ENCODE assay signal across 8 cellular contexts in genomic region chr20:41138217-41138526, GRCh38. TPM values are rescaled to one million over a fixed set of nuclear protein-coding genes. Genes with fewer than 3 reads are reported as not detected.
A peak's percentile ranks its signal among the peaks of the same experiment; 100 is the strongest.
DNase-seq lines count a peak whose midpoint lies in the region; ATAC-seq, FAIRE-seq and TF ChIP-seq lines count a peak whose summit lies in the region.

No MANE protein-coding gene starts in this region.

- H3K4me1 ChIP-seq in HCT116 (ENCODE audit: control insufficient read depth in 1 of 2, insufficient read depth in 2 of 2, low read length in 2 of 2) (peaks cover 9 to 20% of the 10 kb centered on the region in 2 experiments; a peak in 3 of 4 replicates), small intestine (ENCODE audit: control insufficient read depth in 2 of 2, insufficient read depth in 1 of 2, low read depth in 1 of 2, low read length in 1 of 2) (peaks cover 13 to 18% of the 10 kb centered on the region in 2 donors)

- intact Hi-C loops in HCT116 (cut with micrococcal nuclease) = no loop called here

- TF ChIP-seq CTCF in HCT116 (IDR thresholded peaks at IDR 0.05 in 2 of 3, conservative IDR thresholded peaks at IDR 0.05 in 1 of 3; ENCODE audit: borderline replicate concordance in 1 of 3, insufficient read depth in 1 of 3, low read depth in 2 of 3, low read length in 2 of 3) (no peak), WI38 (IDR thresholded peaks at IDR 0.05; ENCODE audit: low read depth, low read length) (no peak), glutamatergic neuron (IDR thresholded peaks at IDR 0.05; ENCODE audit: partially characterized antibody, unreplicated experiment) (no peak)

- H2AFZ ChIP-seq in HCT116 (ENCODE audit: low read depth, low read length, poor library complexity, severe bottlenecking) = no peak overlapping the region

- RAD21 ChIA-PET in HCT116 (lab: Charles Lee; ENCODE audit: low non-redundant PET in 1 of 2, low total read pairs in 2 of 2, uncharacterized antibody in 2 of 2, unreplicated experiment in 2 of 2) = interaction anchor here in 1 of 2 experiments (0.7 kb wide), 1 partner anchor 141 kb away, joined by 3 read pairs; no protein-coding TSS in a partner anchor

- H3K27ac Mint-ChIP-seq in glutamatergic neuron (ENCODE audit: unreplicated experiment) = peak overlapping the region; percentile 96

- BruUV-seq in HCT116 (replicated peaks; lab: Mats Ljungman, UMichigan) = no TSS peak

- peak overlapping the region; percentile 84 for H3K9ac ChIP-seq in HCT116 (ENCODE audit: low read length)

- POLR2A ChIA-PET in HCT116 (lab: Charles Lee) = no interaction called here

- H3K9me3 Mint-ChIP-seq in glutamatergic neuron (ENCODE audit: unreplicated experiment) = peaks cover 17% of the 10 kb centered on the region

- H3K79me2 ChIP-seq in HCT116 (ENCODE audit: insufficient read depth, low read length) = peaks cover 44% of the 10 kb centered on the region

- 0 to 4% (median 3%) methylated on average over 4 of the region's 4 CpGs for WGBS in small intestine, 3 donors

- H3K27me3 Mint-ChIP-seq in glutamatergic neuron (ENCODE audit: unreplicated experiment) = peaks cover 19% of the 10 kb centered on the region

- no peaks in the 10 kb centered on the region for H3K36me3 Mint-ChIP-seq in glutamatergic neuron (ENCODE audit: unreplicated experiment)

- CTCF ChIA-PET in HCT116 (lab: Charles Lee) = interaction anchor here (0.7 kb wide), 1 partner anchor 132 kb away, joined by 3 read pairs; no protein-coding TSS in a partner anchor

- peaks cover 51% of the 10 kb centered on the region for H3K4me1 Mint-ChIP-seq in glutamatergic neuron (ENCODE audit: low read depth, unreplicated experiment)

- H3K9me3 ChIP-seq in HCT116 (ENCODE audit: control insufficient read depth in 1 of 2, insufficient read depth in 1 of 2, low read depth in 1 of 2, low read length in 2 of 2) = no peaks in the 10 kb centered on the region
- H3K9me3 ChIP-seq in small intestine (ENCODE audit: control insufficient read depth, low read depth) = no peaks in the 10 kb centered on the region

- no peak for TF ChIP-seq POLR2A in HCT116 (IDR thresholded peaks at IDR 0.05; ENCODE audit: borderline replicate concordance, extremely low read depth, insufficient read depth, insufficient read length)

- no peak for TF ChIP-seq RAD21 in HCT116 (IDR thresholded peaks at IDR 0.05; ENCODE audit: low read depth)

- no peaks in the 10 kb centered on the region for H4K20me1 ChIP-seq in HCT116 (ENCODE audit: insufficient read depth)

- H3K27ac ChIP-seq in HCT116 (ENCODE audit: low read depth, low read length) (peak overlapping the region; percentile 85; the same call in 1 of the 2 replicates), small intestine (ENCODE audit: low read depth in 1 of 2, low read length in 1 of 2) (peak overlapping the region; percentile 93 to 96)

- peak overlapping the region; percentile 97 for H3K4me2 ChIP-seq in HCT116 (ENCODE audit: low read length)

- H3K36me3 ChIP-seq in HCT116 (ENCODE audit: control insufficient read depth in 1 of 2, insufficient read depth in 2 of 2, low read length in 2 of 2) (peaks cover 0 to 5% of the 10 kb centered on the region in 2 experiments; a peak in 1 of 4 replicates), small intestine (ENCODE audit: control insufficient read depth in 2 of 2, insufficient read depth in 2 of 2, low read length in 2 of 2) (no peaks in the 10 kb centered on the region)

- H3K4me3 ChIP-seq in HCT116 (replicated peaks in 1 of 2; ENCODE audit: low read depth in 1 of 2, low read length in 2 of 2) (peak overlapping the region; percentile 57 to 79), WI38 (ENCODE audit: low read depth, low read length) (peak overlapping the region; percentile 78), small intestine (ENCODE audit: low read depth in 1 of 2, low read length in 2 of 2) (peak overlapping the region; percentile 82 to 87)

- ATAC-seq in HCT116 (no peak), GM18498 (IDR thresholded peaks at IDR 0.05; ENCODE audit: unreplicated experiment) (no peak)

- FAIRE-seq in small intestine (lab: Jason Lieb, UNC) = no peak

- H3K9me2 ChIP-seq in HCT116 (ENCODE audit: insufficient read depth) = no peaks in the 10 kb centered on the region

- H3K27me3 ChIP-seq in HCT116 (ENCODE audit: insufficient read depth, low read length) (no peaks in the 10 kb centered on the region), small intestine (ENCODE audit: control insufficient read depth in 2 of 2, insufficient read depth in 2 of 2, low read length in 2 of 2) (no peaks in the 10 kb centered on the region)

- peak overlapping the region; percentile 99 for H3K4me3 Mint-ChIP-seq in glutamatergic neuron (ENCODE audit: unreplicated experiment)

- DNase-seq in HCT116 (ENCODE audit: low read depth, low spot score) (no peak), glutamatergic neuron (no peak), small intestine (no peak), DMS153 treated with DMSO at 0.1 percent for 48 hours (lab: John Stamatoyannopoulos, UW; ENCODE audit: unreplicated experiment) (no peak), NCI-H510A (lab: John Stamatoyannopoulos, UW) (no peak), NCI-H1417 treated with DMSO at 0.1 percent for 48 hours (lab: John Stamatoyannopoulos, UW) (no peak)

TF ChIP-seq in HCT116, 20 proteins besides CTCF, POLR2A, EP300 and RAD21:
- no peak for TF ChIP-seq REST (IDR thresholded peaks at IDR 0.05; ENCODE audit: low read depth)
- TF ChIP-seq MAX (IDR thresholded peaks at IDR 0.05) = no peak
- TF ChIP-seq EZH2phosphoT487 (IDR thresholded peaks at IDR 0.05; ENCODE audit: borderline replicate concordance) = no peak
- no peak for TF ChIP-seq TCF7L2 (IDR thresholded peaks at IDR 0.05; ENCODE audit: borderline replicate concordance, extremely low read depth, insufficient read depth, insufficient read length)
- no peak for TF ChIP-seq ZNF274 (IDR thresholded peaks at IDR 0.05; ENCODE audit: low read depth, low read length)
- TF ChIP-seq SP1 (IDR thresholded peaks at IDR 0.05; ENCODE audit: low read depth) = no peak
- TF ChIP-seq SIN3A (IDR thresholded peaks at IDR 0.05; ENCODE audit: low read depth) = no peak
- no peak for TF ChIP-seq CEBPB (IDR thresholded peaks at IDR 0.05; ENCODE audit: low read depth)
- no peak for TF ChIP-seq ZFX (IDR thresholded peaks at IDR 0.05)
- no peak for TF ChIP-seq EZH2 (IDR thresholded peaks at IDR 0.05)
- no peak for TF ChIP-seq EGR1 (IDR thresholded peaks at IDR 0.05; ENCODE audit: low read depth)
- TF ChIP-seq FOSL1 (IDR thresholded peaks at IDR 0.05; ENCODE audit: low read depth) = no peak
- TF ChIP-seq ELF1 (IDR thresholded peaks at IDR 0.05; ENCODE audit: borderline replicate concordance, low read depth) = no peak
- TF ChIP-seq YY1 (IDR thresholded peaks at IDR 0.05; ENCODE audit: extremely low read depth, insufficient replicate concordance, low read depth, low read length) = no peak
- no peak for TF ChIP-seq ATF3 (IDR thresholded peaks at IDR 0.05)
- TF ChIP-seq JUND (IDR thresholded peaks at IDR 0.05) = no peak
- TF ChIP-seq CBX3 (IDR thresholded peaks at IDR 0.05; ENCODE audit: low read depth) = no peak
TF ChIP-seq in HCT116: peak in this region for 0.

RNA-seq across cellular contexts. Expression of gene PLCG1, which starts 0.8 kb away (rescaled TPM):
- total RNA-seq in HCT116 (2021; ENCODE audit: unreplicated experiment) (45.6 TPM), glutamatergic neuron (ENCODE audit: unreplicated experiment) (458 TPM)
- 28.5 and 41.7 TPM in 2 replicates for polyA plus RNA-seq in HCT116 (2012)
- polyA plus RNA-seq in small intestine = 10 to 100 TPM; 27.6 to 67.3 (median 35.0) TPM
